ENCODE assay signal across 1 cellular context in genomic region chr2:201363857-201364560, GRCh38.
TF ChIP-seq lines count a peak whose summit lies in the region.

No MANE protein-coding gene starts in this region.

TF ChIP-seq in endothelial cell of umbilical vein, 7 proteins besides CTCF, POLR2A, EP300 and RAD21 (continued from another document):
- TF ChIP-seq MAX (IDR thresholded peaks at IDR 0.05; ENCODE audit: insufficient read depth, insufficient read length) (no peak), MYC (IDR thresholded peaks at IDR 0.05; ENCODE audit: low read depth, low read length) (no peak), EZH2 (IDR thresholded peaks at IDR 0.05; ENCODE audit: borderline replicate concordance, low read depth, low read length, severe bottlenecking) (no peak), POLR2AphosphoS5 (IDR thresholded peaks at IDR 0.05; ENCODE audit: insufficient read depth, low read depth, low read length) (no peak), GATA2 (IDR thresholded peaks at IDR 0.05; ENCODE audit: insufficient read depth, insufficient read length, low read depth, low read length) (no peak)
TF ChIP-seq in endothelial cell of umbilical vein: peak in this region for 0.
